Comparison of ENCODE assay signal across 1 cellular context in genomic region chr21:44199997-44200396, GRCh38. TPM values are rescaled to one million over a fixed set of nuclear protein-coding genes. Genes with fewer than 3 reads are reported as not detected.
"Had no signal": no experiment of that assay in that cellular context is flagged by ENCODE, and none has a peak within 500 bp of the region (broad histone marks: within the 10 kb centered on the region; RNA-seq: fewer than 3 reads in every experiment).

No MANE protein-coding gene starts in this region.

RNA-seq across cellular contexts. Expression of gene ICOSLG, which starts 40.7 kb away (rescaled TPM):
- polyA plus RNA-seq: neural cell had no signal
